In the genomic region with DNA sequence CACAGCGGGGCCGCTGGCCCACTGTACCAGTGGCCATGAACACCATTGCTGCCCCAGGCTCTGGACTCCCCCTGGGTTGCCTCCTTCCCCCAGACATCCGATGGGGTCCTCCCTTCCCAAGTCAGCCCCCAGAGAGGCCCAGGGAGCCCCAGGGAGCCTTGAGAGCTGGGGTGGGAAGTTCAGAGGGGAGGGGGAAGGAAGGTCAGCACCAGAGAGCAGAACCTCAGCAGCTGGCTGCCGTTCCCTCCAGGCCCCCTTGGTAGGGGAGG, we compare ENCODE assay signal across 9 cellular contexts. TPM values are rescaled to one million over a fixed set of nuclear protein-coding genes. Genes with fewer than 3 reads are reported as not detected.
DNase-seq lines count a peak whose midpoint lies in the region; TF ChIP-seq lines count a peak whose summit lies in the region.
"Had no signal": no experiment of that assay in that cellular context is flagged by ENCODE, and none has a peak within 500 bp of the region (broad histone marks: within the 10 kb centered on the region; RNA-seq: fewer than 3 reads in every experiment).

No MANE protein-coding gene starts in this region.

- TF ChIP-seq CTCF in GM12865 (IDR thresholded peaks at IDR 0.05; ENCODE audit: insufficient read depth, low read depth, low read length, missing control alignments) (no peak), Loucy (conservative IDR thresholded peaks at IDR 0.05; ENCODE audit: low read length) (no peak), endothelial cell (IDR thresholded peaks at IDR 0.05; ENCODE audit: unreplicated experiment) (no peak), parathyroid adenoma (IDR thresholded peaks at IDR 0.05) (no peak)

- peaks cover 3% of the 10 kb centered on the region for H3K27me3 Mint-ChIP-seq in endothelial cell (ENCODE audit: unreplicated experiment)

- no peaks in the 10 kb centered on the region for H3K27me3 ChIP-seq in Loucy (ENCODE audit: insufficient read depth, low read length, poor library complexity, severe bottlenecking)
- H3K27me3 ChIP-seq in parathyroid adenoma (ENCODE audit: control insufficient read depth, insufficient read depth, low read length): no peaks in the 10 kb centered on the region

- H3K27ac Mint-ChIP-seq in endothelial cell (ENCODE audit: unreplicated experiment): no peak overlapping the region

- peaks cover 14% of the 10 kb centered on the region for H3K4me1 Mint-ChIP-seq in endothelial cell (ENCODE audit: unreplicated experiment)

- H2AFZ ChIP-seq in Loucy (ENCODE audit: low read length) (no peak overlapping the region), parathyroid adenoma (peak overlapping the region; percentile 62)

- H3K9me3 ChIP-seq in Loucy (ENCODE audit: insufficient read depth, low read depth, low read length) (no peaks in the 10 kb centered on the region), parathyroid adenoma (ENCODE audit: control insufficient read depth, low read length) (no peaks in the 10 kb centered on the region)

- peaks cover 7% of the 10 kb centered on the region; the same call in 1 of the 2 replicates for H3F3A ChIP-seq in Loucy (ENCODE audit: low read depth)

- H3K9me3 Mint-ChIP-seq in endothelial cell (ENCODE audit: unreplicated experiment): no peaks in the 10 kb centered on the region

- peak overlapping the region; percentile 100 for H3K9ac ChIP-seq in Loucy (ENCODE audit: low read depth, low read length, poor library complexity, severe bottlenecking)
- H3K9ac ChIP-seq in parathyroid adenoma: no peak overlapping the region

- H3K36me3 ChIP-seq in Loucy (ENCODE audit: insufficient read depth, low read length) (no peaks in the 10 kb centered on the region), parathyroid adenoma (ENCODE audit: control insufficient read depth, insufficient read depth, low read length) (no peaks in the 10 kb centered on the region)

- H3K9me2 ChIP-seq in Loucy (replicated peaks; ENCODE audit: low read depth, low read length): no peaks in the 10 kb centered on the region

- H3K4me3 ChIP-seq in GM12865 (ENCODE audit: low read depth, low read length) (peak overlapping the region; percentile 80), Loucy (ENCODE audit: low read length, poor library complexity, severe bottlenecking) (peak overlapping the region; percentile 98), parathyroid adenoma (ENCODE audit: low read depth, low read length) (peak overlapping the region; percentile 29)

- H3K4me3 Mint-ChIP-seq in endothelial cell (ENCODE audit: unreplicated experiment): peak overlapping the region; percentile 78

- peaks cover 11% of the 10 kb centered on the region for H3K36me3 Mint-ChIP-seq in endothelial cell (ENCODE audit: low read depth, unreplicated experiment)

- peak overlapping the region; percentile 84 for H3K4me2 ChIP-seq in Loucy (ENCODE audit: low read depth, low read length, poor library complexity, severe bottlenecking)
- peak overlapping the region; percentile 47 for H3K4me2 ChIP-seq in parathyroid adenoma (ENCODE audit: low read length)

- peaks cover 11% of the 10 kb centered on the region for H4K20me1 ChIP-seq in Loucy (ENCODE audit: insufficient read depth, low read length, poor library complexity, severe bottlenecking)

- H3K4me1 ChIP-seq in Loucy (ENCODE audit: insufficient read depth, low read length, poor library complexity, severe bottlenecking) (peaks cover 11% of the 10 kb centered on the region), parathyroid adenoma (peaks cover 14% of the 10 kb centered on the region)

- DNase-seq in GM12865 (ENCODE audit: low read depth): no peak
- DNase-seq in endothelial cell (ENCODE audit: low spot score): no peak
- DNase-seq in HuH-7 (ENCODE audit: low spot score): no peak
- DNase-seq in pons (ENCODE audit: low spot score): no peak
- no peak for DNase-seq in effector CD8-positive, alpha-beta T cell (lab: John Stamatoyannopoulos, UW)
- DNase-seq in NCI-H82 (lab: John Stamatoyannopoulos, UW): no peak

- H3K79me2 ChIP-seq in Loucy (ENCODE audit: insufficient read depth, low read length) (peaks cover 59% of the 10 kb centered on the region), parathyroid adenoma (no peaks in the 10 kb centered on the region)

- peak overlapping the region; percentile 99 for H3K27ac ChIP-seq in parathyroid adenoma

RNA-seq across cellular contexts. Expression of a gene that starts 0.5 kb away (rescaled TPM):
- 72.2 TPM for total RNA-seq in endothelial cell (ENCODE audit: unreplicated experiment)

RNA-seq across cellular contexts. Expression of a gene that starts 8.3 kb away (rescaled TPM):
- 85.5 TPM for total RNA-seq in endothelial cell (ENCODE audit: unreplicated experiment)

RNA-seq across cellular contexts. Expression of a gene that starts 17.9 kb away (rescaled TPM):
- total RNA-seq in endothelial cell (ENCODE audit: unreplicated experiment): 19.3 TPM

RNA-seq across cellular contexts. Expression of a gene that starts 22.1 kb away (rescaled TPM):
- total RNA-seq in endothelial cell (ENCODE audit: unreplicated experiment): 0.77 TPM
- total RNA-seq: RPMI7951 had no signal

RNA-seq across cellular contexts. Expression of a gene that starts 40.6 kb away (rescaled TPM):
- total RNA-seq in endothelial cell (ENCODE audit: unreplicated experiment): 0.31 TPM

Comparison
In these comparisons a context has a peak if more than half of its experiments do, and no peak if none do; other contexts are left out.
1. H3K4me3 ChIP-seq: peak in every context shown above with its lines; median percentile 98 in Loucy; 80 in GM12865; 29 in parathyroid adenoma.